1 cellular context compared by ENCODE assay signal in the genomic region with DNA sequence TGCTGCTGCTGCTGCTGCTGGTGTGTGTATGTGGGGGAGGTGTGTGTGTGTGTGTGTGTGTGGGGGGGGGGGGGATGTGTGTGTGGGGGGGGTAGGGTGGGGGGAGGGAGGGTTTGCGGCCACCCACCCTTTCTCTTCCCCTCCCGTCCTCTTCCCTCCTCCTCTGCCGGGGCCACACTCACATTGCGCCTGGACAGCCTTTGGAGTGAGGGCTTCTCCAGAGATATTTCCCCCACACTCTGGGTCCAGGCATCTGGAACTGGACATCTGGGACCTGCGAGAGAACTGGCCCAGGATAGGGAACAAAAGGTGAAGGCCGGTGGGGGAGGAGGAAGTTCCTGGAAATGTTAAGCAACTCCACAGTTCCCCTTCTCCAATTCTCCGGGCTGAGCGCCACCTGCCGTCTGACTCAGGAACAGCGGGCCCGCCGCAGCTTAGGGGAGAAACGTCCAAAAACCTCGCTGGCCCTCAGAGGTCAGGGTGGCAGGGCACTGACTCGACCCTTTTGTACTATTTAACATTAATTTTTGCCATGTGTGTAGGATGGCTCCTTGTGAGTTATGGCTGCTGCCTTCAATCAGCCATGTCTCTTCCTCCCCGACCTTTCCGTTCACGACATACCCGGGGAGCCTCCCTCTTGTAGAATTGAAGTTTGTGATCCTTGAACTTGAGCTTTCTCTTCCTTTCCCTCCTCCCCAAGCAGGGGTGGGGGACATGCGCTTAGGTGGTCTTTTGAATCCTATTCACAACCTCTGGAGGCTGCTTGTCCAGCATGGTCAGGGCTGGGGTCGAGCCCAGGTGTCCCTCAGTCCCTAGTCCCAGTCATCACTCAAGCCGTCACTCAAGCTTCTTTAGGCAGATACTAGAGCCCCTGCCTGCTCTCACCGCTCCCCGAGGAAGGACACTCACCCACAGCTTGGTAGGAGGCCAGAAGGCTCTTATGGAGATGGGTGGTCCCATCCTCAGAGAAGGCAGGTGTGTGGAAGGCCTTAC.
A peak's percentile ranks its signal among the peaks of the same experiment; 100 is the strongest.
TF ChIP-seq lines count a peak whose summit lies in the region.

A gene with protein sequence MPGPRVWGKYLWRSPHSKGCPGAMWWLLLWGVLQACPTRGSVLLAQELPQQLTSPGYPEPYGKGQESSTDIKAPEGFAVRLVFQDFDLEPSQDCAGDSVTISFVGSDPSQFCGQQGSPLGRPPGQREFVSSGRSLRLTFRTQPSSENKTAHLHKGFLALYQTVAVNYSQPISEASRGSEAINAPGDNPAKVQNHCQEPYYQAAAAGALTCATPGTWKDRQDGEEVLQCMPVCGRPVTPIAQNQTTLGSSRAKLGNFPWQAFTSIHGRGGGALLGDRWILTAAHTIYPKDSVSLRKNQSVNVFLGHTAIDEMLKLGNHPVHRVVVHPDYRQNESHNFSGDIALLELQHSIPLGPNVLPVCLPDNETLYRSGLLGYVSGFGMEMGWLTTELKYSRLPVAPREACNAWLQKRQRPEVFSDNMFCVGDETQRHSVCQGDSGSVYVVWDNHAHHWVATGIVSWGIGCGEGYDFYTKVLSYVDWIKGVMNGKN (minus strand): TSS at position 287 of the 993 bp plus-strand sequence. CDS start 34 bp downstream, at position 253.

TF ChIP-seq in K562, 482 proteins besides CTCF, POLR2A, EP300 and RAD21 (continues in another document):
- peak; percentile 53; the same call in 1 of the 2 replicates for TF ChIP-seq MYNN (IDR thresholded peaks at IDR 0.05)
- TF ChIP-seq MYNN (CRISPR knock-in tag; IDR thresholded peaks at IDR 0.05) = no peak
- TF ChIP-seq, protein P1, sequence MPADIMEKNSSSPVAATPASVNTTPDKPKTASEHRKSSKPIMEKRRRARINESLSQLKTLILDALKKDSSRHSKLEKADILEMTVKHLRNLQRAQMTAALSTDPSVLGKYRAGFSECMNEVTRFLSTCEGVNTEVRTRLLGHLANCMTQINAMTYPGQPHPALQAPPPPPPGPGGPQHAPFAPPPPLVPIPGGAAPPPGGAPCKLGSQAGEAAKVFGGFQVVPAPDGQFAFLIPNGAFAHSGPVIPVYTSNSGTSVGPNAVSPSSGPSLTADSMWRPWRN (IDR thresholded peaks at IDR 0.05; ENCODE audit: low read depth) = no peak
- no peak for TF ChIP-seq ZNF764 (CRISPR knock-in tag; IDR thresholded peaks at IDR 0.05; ENCODE audit: low read depth)
- peak in 1 of 2 experiments; percentile 81; a peak in 2 of 4 replicates for TF ChIP-seq RCOR1 (IDR thresholded peaks at IDR 0.05; ENCODE audit: borderline replicate concordance in 1 of 2, low read depth in 2 of 2, low read length in 2 of 2)
- TF ChIP-seq POLR2AphosphoS5 (IDR thresholded peaks at IDR 0.05; ENCODE audit: control insufficient read depth, insufficient read depth, low read depth, low read length) = peak; percentile 24; the same call in 1 of the 2 replicates
- TF ChIP-seq TEAD4 (IDR thresholded peaks at IDR 0.05; ENCODE audit: low read length) = peak; percentile 27; the same call in 1 of the 2 replicates
- TF ChIP-seq TEAD4 (CRISPR knock-in tag; IDR thresholded peaks at IDR 0.05; ENCODE audit: borderline replicate concordance) = no peak
- TF ChIP-seq KLF16 (IDR thresholded peaks at IDR 0.05) = peak; percentile 26; the same call in 1 of the 2 replicates
- TF ChIP-seq ETV6 (IDR thresholded peaks at IDR 0.05; ENCODE audit: borderline replicate concordance in 1 of 2, low read depth in 2 of 2, low read length in 1 of 2) = peak in 1 of 2 experiments; percentile 59; a peak in 1 of 4 replicates
- no peak for TF ChIP-seq ETV6 (CRISPR knock-in tag; IDR thresholded peaks at IDR 0.05; ENCODE audit: borderline replicate concordance)
- TF ChIP-seq, protein P2, sequence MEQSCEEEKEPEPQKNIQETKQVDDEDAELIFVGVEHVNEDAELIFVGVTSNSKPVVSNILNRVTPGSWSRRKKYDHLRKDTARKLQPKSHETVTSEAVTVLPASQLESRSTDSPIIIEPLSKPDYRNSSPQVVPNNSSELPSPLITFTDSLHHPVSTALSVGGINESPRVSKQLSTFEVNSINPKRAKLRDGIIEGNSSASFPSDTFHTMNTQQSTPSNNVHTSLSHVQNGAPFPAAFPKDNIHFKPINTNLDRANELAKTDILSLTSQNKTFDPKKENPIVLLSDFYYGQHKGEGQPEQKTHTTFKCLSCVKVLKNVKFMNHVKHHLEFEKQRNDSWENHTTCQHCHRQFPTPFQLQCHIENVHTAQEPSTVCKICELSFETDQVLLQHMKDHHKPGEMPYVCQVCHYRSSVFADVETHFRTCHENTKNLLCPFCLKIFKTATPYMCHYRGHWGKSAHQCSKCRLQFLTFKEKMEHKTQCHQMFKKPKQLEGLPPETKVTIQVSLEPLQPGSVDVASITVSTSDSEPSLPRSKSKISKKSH (CRISPR knock-in tag; IDR thresholded peaks at IDR 0.05) = no peak
- TF ChIP-seq, protein P3, sequence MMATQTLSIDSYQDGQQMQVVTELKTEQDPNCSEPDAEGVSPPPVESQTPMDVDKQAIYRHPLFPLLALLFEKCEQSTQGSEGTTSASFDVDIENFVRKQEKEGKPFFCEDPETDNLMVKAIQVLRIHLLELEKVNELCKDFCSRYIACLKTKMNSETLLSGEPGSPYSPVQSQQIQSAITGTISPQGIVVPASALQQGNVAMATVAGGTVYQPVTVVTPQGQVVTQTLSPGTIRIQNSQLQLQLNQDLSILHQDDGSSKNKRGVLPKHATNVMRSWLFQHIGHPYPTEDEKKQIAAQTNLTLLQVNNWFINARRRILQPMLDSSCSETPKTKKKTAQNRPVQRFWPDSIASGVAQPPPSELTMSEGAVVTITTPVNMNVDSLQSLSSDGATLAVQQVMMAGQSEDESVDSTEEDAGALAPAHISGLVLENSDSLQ (IDR thresholded peaks at IDR 0.05) = peak; percentile 49; the same call in 1 of the 2 replicates
- 0 out of 2 replicates have a peak, but pooled peaks have one; percentile 28 for TF ChIP-seq NFRKB (IDR thresholded peaks at IDR 0.05; ENCODE audit: low read depth)
- no peak for TF ChIP-seq RBM14 (IDR thresholded peaks at IDR 0.05; ENCODE audit: borderline replicate concordance, insufficient read depth, low read depth, low read length)
- TF ChIP-seq, protein P4, sequence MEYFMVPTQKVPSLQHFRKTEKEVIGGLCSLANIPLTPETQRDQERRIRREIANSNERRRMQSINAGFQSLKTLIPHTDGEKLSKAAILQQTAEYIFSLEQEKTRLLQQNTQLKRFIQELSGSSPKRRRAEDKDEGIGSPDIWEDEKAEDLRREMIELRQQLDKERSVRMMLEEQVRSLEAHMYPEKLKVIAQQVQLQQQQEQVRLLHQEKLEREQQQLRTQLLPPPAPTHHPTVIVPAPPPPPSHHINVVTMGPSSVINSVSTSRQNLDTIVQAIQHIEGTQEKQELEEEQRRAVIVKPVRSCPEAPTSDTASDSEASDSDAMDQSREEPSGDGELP (CRISPR knock-in tag; IDR thresholded peaks at IDR 0.05; ENCODE audit: borderline replicate concordance) = peak; percentile 47; the same call in 1 of the 2 replicates
- TF ChIP-seq, protein P5, sequence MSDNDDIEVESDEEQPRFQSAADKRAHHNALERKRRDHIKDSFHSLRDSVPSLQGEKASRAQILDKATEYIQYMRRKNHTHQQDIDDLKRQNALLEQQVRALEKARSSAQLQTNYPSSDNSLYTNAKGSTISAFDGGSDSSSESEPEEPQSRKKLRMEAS (CRISPR knock-in tag; IDR thresholded peaks at IDR 0.05) = no peak
- TF ChIP-seq RNF2 (IDR thresholded peaks at IDR 0.05) = 0 out of 2 replicates have a peak, but pooled peaks have one; percentile 42
- TF ChIP-seq, protein P6, sequence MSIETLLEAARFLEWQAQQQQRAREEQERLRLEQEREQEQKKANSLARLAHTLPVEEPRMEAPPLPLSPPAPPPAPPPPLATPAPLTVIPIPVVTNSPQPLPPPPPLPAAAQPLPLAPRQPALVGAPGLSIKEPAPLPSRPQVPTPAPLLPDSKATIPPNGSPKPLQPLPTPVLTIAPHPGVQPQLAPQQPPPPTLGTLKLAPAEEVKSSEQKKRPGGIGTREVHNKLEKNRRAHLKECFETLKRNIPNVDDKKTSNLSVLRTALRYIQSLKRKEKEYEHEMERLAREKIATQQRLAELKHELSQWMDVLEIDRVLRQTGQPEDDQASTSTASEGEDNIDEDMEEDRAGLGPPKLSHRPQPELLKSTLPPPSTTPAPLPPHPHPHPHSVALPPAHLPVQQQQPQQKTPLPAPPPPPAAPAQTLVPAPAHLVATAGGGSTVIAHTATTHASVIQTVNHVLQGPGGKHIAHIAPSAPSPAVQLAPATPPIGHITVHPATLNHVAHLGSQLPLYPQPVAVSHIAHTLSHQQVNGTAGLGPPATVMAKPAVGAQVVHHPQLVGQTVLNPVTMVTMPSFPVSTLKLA (conservative IDR thresholded peaks at IDR 0.05) = 0 out of 4 replicates have a peak, but pooled peaks of 1 of the 2 experiments have one; percentile 39
- TF ChIP-seq, protein P7, sequence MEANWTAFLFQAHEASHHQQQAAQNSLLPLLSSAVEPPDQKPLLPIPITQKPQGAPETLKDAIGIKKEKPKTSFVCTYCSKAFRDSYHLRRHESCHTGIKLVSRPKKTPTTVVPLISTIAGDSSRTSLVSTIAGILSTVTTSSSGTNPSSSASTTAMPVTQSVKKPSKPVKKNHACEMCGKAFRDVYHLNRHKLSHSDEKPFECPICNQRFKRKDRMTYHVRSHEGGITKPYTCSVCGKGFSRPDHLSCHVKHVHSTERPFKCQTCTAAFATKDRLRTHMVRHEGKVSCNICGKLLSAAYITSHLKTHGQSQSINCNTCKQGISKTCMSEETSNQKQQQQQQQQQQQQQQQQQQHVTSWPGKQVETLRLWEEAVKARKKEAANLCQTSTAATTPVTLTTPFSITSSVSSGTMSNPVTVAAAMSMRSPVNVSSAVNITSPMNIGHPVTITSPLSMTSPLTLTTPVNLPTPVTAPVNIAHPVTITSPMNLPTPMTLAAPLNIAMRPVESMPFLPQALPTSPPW (CRISPR knock-in tag; IDR thresholded peaks at IDR 0.05) = peak; percentile 91
- TF ChIP-seq NR2C2 (CRISPR knock-in tag; IDR thresholded peaks at IDR 0.05) = no peak
- no peak for TF ChIP-seq NR2C2 (tag; IDR thresholded peaks at IDR 0.05)
- TF ChIP-seq RB1 (IDR thresholded peaks at IDR 0.05; ENCODE audit: low read depth) = peak; percentile 35; the same call in 1 of the 2 replicates
- TF ChIP-seq CTBP1 (IDR thresholded peaks at IDR 0.05; ENCODE audit: borderline replicate concordance) = peak; percentile 56; the same call in 1 of the 2 replicates
- TF ChIP-seq, protein P8, sequence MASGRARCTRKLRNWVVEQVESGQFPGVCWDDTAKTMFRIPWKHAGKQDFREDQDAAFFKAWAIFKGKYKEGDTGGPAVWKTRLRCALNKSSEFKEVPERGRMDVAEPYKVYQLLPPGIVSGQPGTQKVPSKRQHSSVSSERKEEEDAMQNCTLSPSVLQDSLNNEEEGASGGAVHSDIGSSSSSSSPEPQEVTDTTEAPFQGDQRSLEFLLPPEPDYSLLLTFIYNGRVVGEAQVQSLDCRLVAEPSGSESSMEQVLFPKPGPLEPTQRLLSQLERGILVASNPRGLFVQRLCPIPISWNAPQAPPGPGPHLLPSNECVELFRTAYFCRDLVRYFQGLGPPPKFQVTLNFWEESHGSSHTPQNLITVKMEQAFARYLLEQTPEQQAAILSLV (tag; IDR thresholded peaks at IDR 0.05) = peak; percentile 34; the same call in 1 of the 2 replicates
- TF ChIP-seq JUND (IDR thresholded peaks at IDR 0.05; ENCODE audit: borderline replicate concordance, low read depth, low read length) = peak; percentile 66
- TF ChIP-seq JUND (tag; IDR thresholded peaks at IDR 0.05; ENCODE audit: borderline replicate concordance, low read depth, low read length) = peak; percentile 17; the same call in 1 of the 3 replicates
- 0 out of 4 replicates have a peak, but pooled peaks of 1 of the 2 experiments have one; percentile 46 for TF ChIP-seq KDM1A (IDR thresholded peaks at IDR 0.05)
- TF ChIP-seq CBFA2T3 (IDR thresholded peaks at IDR 0.05) = peak; percentile 40; the same call in 1 of the 2 replicates
- TF ChIP-seq TRIM24 (IDR thresholded peaks at IDR 0.05) = peak; percentile 25 to 39; a peak in 1 of 4 replicates
- peak; percentile 16; the same call in 1 of the 2 replicates for TF ChIP-seq PHF21A (IDR thresholded peaks at IDR 0.05; ENCODE audit: borderline replicate concordance, low read depth)
- peak; percentile 34; the same call in 1 of the 2 replicates for TF ChIP-seq SMARCA4 (IDR thresholded peaks at IDR 0.05)
- TF ChIP-seq TAF1 (IDR thresholded peaks at IDR 0.05; ENCODE audit: control insufficient read depth, extremely low read depth, insufficient read depth, low read length, severe bottlenecking) = peak; percentile 54
- no peak for TF ChIP-seq U2AF1 (optimal IDR thresholded peaks at IDR 0.05; ENCODE audit: low read depth, low read length)
- peak; percentile 36 for TF ChIP-seq PHF20 (IDR thresholded peaks at IDR 0.05; ENCODE audit: partially characterized antibody)
- 0 out of 2 replicates have a peak, but pooled peaks have one; percentile 13 for TF ChIP-seq NCOA1 (IDR thresholded peaks at IDR 0.05; ENCODE audit: low read depth)
- TF ChIP-seq ZNF766 (CRISPR knock-in tag; conservative IDR thresholded peaks at IDR 0.05) = 0 out of 2 replicates have a peak, but pooled peaks have one; percentile 27
- peak; percentile 58; the same call in 1 of the 2 replicates for TF ChIP-seq MBD2 (IDR thresholded peaks at IDR 0.05; ENCODE audit: borderline replicate concordance, low read depth)
- TF ChIP-seq NONO (IDR thresholded peaks at IDR 0.05; ENCODE audit: low read depth in 2 of 2, low read length in 1 of 2) = 0 out of 4 replicates have a peak, but pooled peaks of 1 of the 2 experiments have one; percentile 30
- no peak for TF ChIP-seq PPARD (CRISPR knock-in tag; IDR thresholded peaks at IDR 0.05)
- no peak for TF ChIP-seq WHSC1 (IDR thresholded peaks at IDR 0.05; ENCODE audit: low read length)
- peak; percentile 90 for TF ChIP-seq SPI1 (IDR thresholded peaks at IDR 0.05; ENCODE audit: borderline replicate concordance, low read depth, low read length)
- TF ChIP-seq NCOA2 (IDR thresholded peaks at IDR 0.05; ENCODE audit: partially characterized antibody in 2 of 2) = no peak
- peak; percentile 99 for TF ChIP-seq CEBPB (tag; IDR thresholded peaks at IDR 0.05)
- TF ChIP-seq TBL1XR1 (IDR thresholded peaks at IDR 0.05; ENCODE audit: low read length in 2 of 2) = peak in 1 of 2 experiments; percentile 18; a peak in 1 of 4 replicates
- TF ChIP-seq BRD9 (IDR thresholded peaks at IDR 0.05; ENCODE audit: low read depth, partially characterized antibody) = peak; percentile 48
- TF ChIP-seq NBN (IDR thresholded peaks at IDR 0.05; ENCODE audit: low read depth) = 0 out of 2 replicates have a peak, but pooled peaks have one; percentile 28
- TF ChIP-seq, protein P9, sequence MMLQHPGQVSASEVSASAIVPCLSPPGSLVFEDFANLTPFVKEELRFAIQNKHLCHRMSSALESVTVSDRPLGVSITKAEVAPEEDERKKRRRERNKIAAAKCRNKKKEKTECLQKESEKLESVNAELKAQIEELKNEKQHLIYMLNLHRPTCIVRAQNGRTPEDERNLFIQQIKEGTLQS (IDR thresholded peaks at IDR 0.05) = peak; percentile 35; the same call in 1 of the 2 replicates
- TF ChIP-seq, protein P9 (CRISPR knock-in tag; conservative IDR thresholded peaks at IDR 0.05) = no peak
- peak; percentile 93 for TF ChIP-seq STAT5A (IDR thresholded peaks at IDR 0.05; ENCODE audit: borderline replicate concordance, low read length)
- peak in 1 of 2 experiments; percentile 23; a peak in 1 of 4 replicates for TF ChIP-seq SIN3A (IDR thresholded peaks at IDR 0.05; ENCODE audit: borderline replicate concordance in 2 of 2, control insufficient read depth in 1 of 2, low read depth in 2 of 2, low read length in 2 of 2)
- TF ChIP-seq CREM (IDR thresholded peaks at IDR 0.05; ENCODE audit: low read depth) = 0 out of 2 replicates have a peak, but pooled peaks have one; percentile 31
- TF ChIP-seq ZNF263 (CRISPR knock-in tag; IDR thresholded peaks at IDR 0.05; ENCODE audit: borderline replicate concordance) = peak; percentile 51
